Comparison of ENCODE assay signal across 14 cellular contexts in the genomic region with DNA sequence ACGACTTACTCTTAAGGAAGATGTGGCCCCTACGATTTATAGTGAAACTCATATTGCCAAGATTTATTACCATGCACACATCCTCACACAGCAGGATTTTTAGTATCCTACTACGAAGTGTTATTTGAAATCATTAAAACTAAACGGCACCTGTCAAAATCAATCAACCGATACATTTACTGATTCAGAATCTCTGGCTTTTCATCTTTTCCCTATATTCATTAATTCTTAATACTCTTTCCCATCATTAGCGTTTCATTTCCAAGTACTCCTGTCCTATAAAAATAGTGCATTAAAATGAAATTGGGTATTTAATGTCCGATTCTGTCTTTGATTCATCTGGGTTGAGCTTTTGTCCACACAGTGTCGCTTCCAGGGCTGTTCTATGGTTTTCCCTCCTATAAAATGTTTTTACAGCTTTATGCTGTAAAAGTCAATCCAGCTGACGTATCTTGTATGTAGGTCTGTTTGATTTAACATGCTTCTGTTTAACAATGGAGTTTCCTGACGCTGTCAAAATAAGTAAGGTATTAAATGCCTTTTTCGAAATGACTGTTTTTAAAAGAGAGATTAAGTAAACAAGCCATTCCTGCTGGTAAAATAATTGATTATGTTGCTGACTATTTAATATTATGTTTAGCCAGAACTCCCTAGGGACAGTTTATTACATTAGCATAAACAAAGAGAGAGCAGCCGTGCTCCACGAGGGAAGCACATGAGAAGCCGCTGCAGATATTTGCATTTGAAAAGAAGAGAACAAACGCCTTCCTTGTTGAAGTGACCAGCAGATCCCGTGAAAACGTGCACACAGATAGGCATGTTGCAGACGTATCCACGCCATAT.
DNase-seq lines count a peak whose midpoint lies in the region; ATAC-seq and TF ChIP-seq lines count a peak whose summit lies in the region.
"Had no signal": no experiment of that assay in that cellular context is flagged by ENCODE, and none has a peak within 500 bp of the region (broad histone marks: within the 10 kb centered on the region; RNA-seq: fewer than 3 reads in every experiment).

No MANE protein-coding gene starts in this region.

- no peak for TF ChIP-seq CTCF in astrocyte of the spinal cord (IDR thresholded peaks at IDR 0.05; ENCODE audit: low read depth, low read length)

- peak; percentile 66 for DNase-seq in COLO829 (ENCODE audit: low spot score)
- DNase-seq in NCI-H1417 treated with DMSO at 0.1 percent for 48 hours (lab: John Stamatoyannopoulos, UW) = peak; percentile 59
- peak; percentile 15 for DNase-seq in astrocyte of the spinal cord (ENCODE audit: low read depth, low spot score)
- DNase-seq in midbrain (lab: John Stamatoyannopoulos, UW) = peak; percentile 41
- DNase-seq in SIG-M5 treated with dmso at 0.1 percent for 504 hours (lab: John Stamatoyannopoulos, UW; ENCODE audit: unreplicated experiment) = no peak
- no peak for DNase-seq in T-helper 2 cell
- DNase-seq: brain microvascular endothelial cell, GF-D8, NCI-H2171 treated with DMSO at 0.1 percent for 48 hours, Right ventricle myocardium superior, small intestine, transverse colon had no signal

- in situ Hi-C loops in astrocyte of the spinal cord (cut with HindIII; ENCODE audit: low sequenced_read_pairs) = no loop called here

- no peak overlapping the region for H3K4me3 ChIP-seq in astrocyte of the spinal cord (ENCODE audit: low read depth, low read length)
- H3K4me3 ChIP-seq: transverse colon had no signal

- no peak for ATAC-seq in GM21390 (IDR thresholded peaks at IDR 0.05; ENCODE audit: unreplicated experiment)
- no peak for ATAC-seq in HG03439 (IDR thresholded peaks at IDR 0.05; ENCODE audit: unreplicated experiment)

Comparison
In these comparisons a context has a peak if more than half of its experiments do, and no peak if none do; other contexts are left out.
1. DNase-seq: peak in COLO829 (single experiment), NCI-H1417 treated with DMSO at 0.1 percent for 48 hours (single experiment), astrocyte of the spinal cord (single experiment) and midbrain (single experiment); none in SIG-M5 treated with dmso at 0.1 percent for 504 hours (single experiment) and T-helper 2 cell (0 of 5).